In genomic region chr1:41540886-41541591, GRCh38 we compare ENCODE assay signal across 11 cellular contexts. TPM values are rescaled to one million over a fixed set of nuclear protein-coding genes. Genes with fewer than 3 reads are reported as not detected.
DNase-seq lines count a peak whose midpoint lies in the region; ATAC-seq and TF ChIP-seq lines count a peak whose summit lies in the region.
"Had no signal": no experiment of that assay in that cellular context is flagged by ENCODE, and none has a peak within 500 bp of the region (broad histone marks: within the 10 kb centered on the region; RNA-seq: fewer than 3 reads in every experiment).

No MANE protein-coding gene starts in this region.

- intact Hi-C loops in activated CD4-positive, alpha-beta memory T cell treated with anti-CD3 and anti-CD28 coated beads for 36 hours (cut with micrococcal nuclease), result no loop called here
- intact Hi-C loops in spleen (cut with DNase I; ENCODE audit: low total_unique reads), result no loop called here

- H3K9me3 ChIP-seq in MG63 (no peaks in the 10 kb centered on the region), spleen (no peaks in the 10 kb centered on the region)

- 51 to 68% (median 54%) methylated on average over 10 of the region's 10 CpGs for WGBS in spleen, 5 donors

- no peak for TF ChIP-seq CTCF in choroid plexus epithelial cell (conservative IDR thresholded peaks at IDR 0.05; ENCODE audit: low read depth, low read length)
- no peak for TF ChIP-seq CTCF in spleen (IDR thresholded peaks at IDR 0.05 in 8 of 11, conservative IDR thresholded peaks at IDR 0.05 in 3 of 11)

- no peak overlapping the region for H3K27ac ChIP-seq in spleen

- H3K4me3 Mint-ChIP-seq in activated CD4-positive, alpha-beta memory T cell treated with anti-CD3 and anti-CD28 coated beads, Interleukin-2, amount 10 ng/mL, durations not matched to agents 7 days and 5 days, result no peak overlapping the region
- no peak overlapping the region for H3K4me3 Mint-ChIP-seq in activated CD4-positive, alpha-beta memory T cell treated with anti-CD3 and anti-CD28 coated beads for 36 hours

- POLR2A ChIA-PET in activated CD4-positive, alpha-beta memory T cell treated with anti-CD3 and anti-CD28 coated beads, Interleukin-2, amount 10 ng/mL, durations not matched to agents 7 days and 5 days (lab: Charles Lee), result no interaction called here
- POLR2A ChIA-PET in activated CD4-positive, alpha-beta memory T cell treated with anti-CD3 and anti-CD28 coated beads for 36 hours (lab: Charles Lee), result no interaction called here

- no peaks in the 10 kb centered on the region for H3K27me3 Mint-ChIP-seq in activated CD4-positive, alpha-beta memory T cell treated with anti-CD3 and anti-CD28 coated beads, Interleukin-2, amount 10 ng/mL, durations not matched to agents 7 days and 5 days
- H3K27me3 Mint-ChIP-seq in activated CD4-positive, alpha-beta memory T cell treated with anti-CD3 and anti-CD28 coated beads for 36 hours, result no peaks in the 10 kb centered on the region

- TF ChIP-seq POLR2A in spleen (IDR thresholded peaks at IDR 0.05), result no peak

- no peak for DNase-seq in activated CD4-positive, alpha-beta memory T cell treated with anti-CD3 and anti-CD28 coated beads, Interleukin-2, amount 10 ng/mL, durations not matched to agents 7 days and 5 days
- no peak for DNase-seq in activated CD4-positive, alpha-beta memory T cell treated with anti-CD3 and anti-CD28 coated beads for 36 hours
- DNase-seq in MG63 (peak; percentile 26), choroid plexus epithelial cell (ENCODE audit: low read depth) (peak; percentile 26), spleen (peak; percentile 42), 8988T (no peak)
- DNase-seq in activated CD4-positive, alpha-beta T cell treated with anti-CD3 and anti-CD28 coated beads, Interleukin-2, amount 50 U/mL, for 4 hours, result no peak
- DNase-seq: effector memory CD4-positive, alpha-beta T cell; GF-D8 had no signal

- no peaks in the 10 kb centered on the region for H3K27me3 ChIP-seq in MG63
- no peaks in the 10 kb centered on the region for H3K27me3 ChIP-seq in spleen (replicated peaks in 1 of 7)

- no peaks in the 10 kb centered on the region for H3K9me3 Mint-ChIP-seq in activated CD4-positive, alpha-beta memory T cell treated with anti-CD3 and anti-CD28 coated beads, Interleukin-2, amount 10 ng/mL, durations not matched to agents 7 days and 5 days
- no peaks in the 10 kb centered on the region for H3K9me3 Mint-ChIP-seq in activated CD4-positive, alpha-beta memory T cell treated with anti-CD3 and anti-CD28 coated beads for 36 hours

- H3K4me3 ChIP-seq in MG63, result no peak overlapping the region
- no peak overlapping the region for H3K4me3 ChIP-seq in choroid plexus epithelial cell (ENCODE audit: low read depth, low read length)
- no peak overlapping the region for H3K4me3 ChIP-seq in spleen

- peaks cover 11% of the 10 kb centered on the region for H3K4me1 Mint-ChIP-seq in activated CD4-positive, alpha-beta memory T cell treated with anti-CD3 and anti-CD28 coated beads, Interleukin-2, amount 10 ng/mL, durations not matched to agents 7 days and 5 days
- H3K4me1 Mint-ChIP-seq in activated CD4-positive, alpha-beta memory T cell treated with anti-CD3 and anti-CD28 coated beads for 36 hours (ENCODE audit: low read depth), result peaks cover 6% of the 10 kb centered on the region

- CTCF ChIA-PET in activated CD4-positive, alpha-beta memory T cell treated with anti-CD3 and anti-CD28 coated beads, Interleukin-2, amount 10 ng/mL, durations not matched to agents 7 days and 5 days (lab: Charles Lee), result interaction anchor here (0.6 kb wide), 1 partner anchor 286 kb away, joined by 3 read pairs; no protein-coding TSS in a partner anchor
- CTCF ChIA-PET in activated CD4-positive, alpha-beta memory T cell treated with anti-CD3 and anti-CD28 coated beads for 36 hours (lab: Charles Lee), result interaction anchor here (1.1 kb wide), 1 partner anchor 25 kb away, joined by 3 read pairs; no protein-coding TSS in a partner anchor

- H3K27ac Mint-ChIP-seq in activated CD4-positive, alpha-beta memory T cell treated with anti-CD3 and anti-CD28 coated beads, Interleukin-2, amount 10 ng/mL, durations not matched to agents 7 days and 5 days, result peak overlapping the region; percentile 42
- no peak overlapping the region for H3K27ac Mint-ChIP-seq in activated CD4-positive, alpha-beta memory T cell treated with anti-CD3 and anti-CD28 coated beads for 36 hours

- H3K36me3 ChIP-seq in MG63 (no peaks in the 10 kb centered on the region), spleen (peaks cover 0 to 26% (median 0%) of the 10 kb centered on the region in 6 donors)

- peaks cover 7 to 32% (median 23%) of the 10 kb centered on the region in 6 donors for H3K4me1 ChIP-seq in spleen

- H3K36me3 Mint-ChIP-seq in activated CD4-positive, alpha-beta memory T cell treated with anti-CD3 and anti-CD28 coated beads, Interleukin-2, amount 10 ng/mL, durations not matched to agents 7 days and 5 days (ENCODE audit: low read depth), result peaks cover 21% of the 10 kb centered on the region
- H3K36me3 Mint-ChIP-seq in activated CD4-positive, alpha-beta memory T cell treated with anti-CD3 and anti-CD28 coated beads for 36 hours, result peaks cover 28% of the 10 kb centered on the region

- no peak for ATAC-seq in GM21526 (IDR thresholded peaks at IDR 0.05; ENCODE audit: low FRiP score, unreplicated experiment)

RNA-seq across cellular contexts. Expression of gene EDN2, which starts 56.6 kb away (rescaled TPM):
- total RNA-seq in activated CD4-positive, alpha-beta memory T cell treated with anti-CD3 and anti-CD28 coated beads, Interleukin-2, amount 10 ng/mL, durations not matched to agents 7 days and 5 days, result not detected
- not detected for total RNA-seq in activated CD4-positive, alpha-beta memory T cell treated with anti-CD3 and anti-CD28 coated beads for 36 hours
- 3.0 and 4.7 TPM in 2 replicates for total RNA-seq in MG63 (2014; rRNA removed; shearing (Covaris generic); ENCODE audit: low replicate concordance)
- total RNA-seq in spleen, result not detected
- polyA plus RNA-seq in spleen, result not detected
- total RNA-seq: A673 had no signal

Comparison
In these comparisons a context has a peak if more than half of its experiments do, and no peak if none do; other contexts are left out.
1. DNase-seq: peak in MG63 (single experiment), choroid plexus epithelial cell (single experiment) and spleen (single experiment); none in activated CD4-positive, alpha-beta memory T cell treated with anti-CD3 and anti-CD28 coated beads, Interleukin-2, amount 10 ng/mL, durations not matched to agents 7 days and 5 days (single experiment), activated CD4-positive, alpha-beta memory T cell treated with anti-CD3 and anti-CD28 coated beads for 36 hours (single experiment), activated CD4-positive, alpha-beta T cell treated with anti-CD3 and anti-CD28 coated beads, Interleukin-2, amount 50 U/mL, for 4 hours (0 of 2) and 8988T (single experiment).